ENCODE assay signal across 9 cellular contexts in the genomic region with DNA sequence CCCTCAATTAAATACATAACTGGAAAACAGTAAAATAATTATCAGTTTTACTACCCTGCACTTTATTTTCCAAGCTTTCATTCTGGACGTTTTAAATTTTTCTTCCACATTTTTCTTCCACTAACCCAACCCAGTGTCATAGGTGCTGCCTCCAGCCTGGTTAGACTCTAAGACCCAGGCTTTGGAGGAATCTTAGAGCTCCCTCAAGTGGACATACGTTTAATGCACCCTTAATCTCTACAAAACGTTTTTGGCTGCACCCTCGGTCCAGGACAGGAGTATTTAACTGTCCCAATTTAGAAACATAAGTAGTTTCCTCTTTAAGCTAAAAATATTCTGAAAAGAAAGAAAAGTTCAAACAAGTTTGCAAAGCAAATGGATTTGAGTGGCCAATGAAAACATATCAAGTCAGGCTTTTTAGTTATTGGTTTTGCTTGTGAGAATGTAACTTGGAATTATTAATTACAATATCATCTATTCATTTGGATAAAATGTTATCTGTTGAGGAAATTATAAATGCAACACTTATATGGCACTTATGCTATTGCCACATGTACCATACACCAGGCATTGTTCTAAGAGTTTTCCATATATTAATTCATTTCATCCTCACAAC. TPM values are rescaled to one million over a fixed set of nuclear protein-coding genes. Genes with fewer than 3 reads are reported as not detected.
DNase-seq lines count a peak whose midpoint lies in the region; ATAC-seq lines count a peak whose summit lies in the region.
"Had no signal": no experiment of that assay in that cellular context is flagged by ENCODE, and none has a peak within 500 bp of the region (broad histone marks: within the 10 kb centered on the region; RNA-seq: fewer than 3 reads in every experiment).

No MANE protein-coding gene starts in this region.

- in situ Hi-C loops in T47D (cut with HindIII; ENCODE audit: low pct_unique_long_range_greater_than_20kb, low sequenced_read_pairs), result no loop called here

- peaks cover 0 to 1% of the 10 kb centered on the region in 2 donors for H3K27me3 Mint-ChIP-seq in CD8-positive, alpha-beta memory T cell

- no peaks in the 10 kb centered on the region for H3K4me1 Mint-ChIP-seq in CD8-positive, alpha-beta memory T cell

- H3K27ac ChIP-seq in CD8-positive, alpha-beta memory T cell (ENCODE audit: low read depth, low read length), result no peak overlapping the region
- H3K27ac ChIP-seq: neutrophil had no signal

- CTCF ChIA-PET in CD8-positive, alpha-beta memory T cell (lab: Charles Lee), result no interaction called here

- no peaks in the 10 kb centered on the region for H3K36me3 ChIP-seq in CD8-positive, alpha-beta memory T cell (ENCODE audit: insufficient read depth, low read length)
- H3K36me3 ChIP-seq: neutrophil had no signal

- no peaks in the 10 kb centered on the region for H3K27me3 ChIP-seq in CD8-positive, alpha-beta memory T cell (ENCODE audit: insufficient read depth, low read length, poor library complexity, severe bottlenecking)
- H3K27me3 ChIP-seq: neutrophil had no signal

- no peak overlapping the region for H3K4me3 ChIP-seq in CD8-positive, alpha-beta memory T cell (ENCODE audit: low read length)

- intact Hi-C loops in left colon (cut with DNase I, micrococcal nuclease), result no loop called here

- DNase-seq in COLO668 (lab: John Stamatoyannopoulos, UW; ENCODE audit: unreplicated experiment) (peak; percentile 41), NCI-H510A (lab: John Stamatoyannopoulos, UW) (peak; percentile 19), T47D (ENCODE audit: low read depth in 1 of 2, low spot score in 1 of 2) (peak; percentile 40 to 74), left colon (peak in 1 of 2 donors; percentile 12), cerebellar nuclear complex (lab: John Stamatoyannopoulos, UW) (no peak)
- DNase-seq in CD8-positive, alpha-beta memory T cell, result no peak

- no peak overlapping the region for H3K27ac Mint-ChIP-seq in CD8-positive, alpha-beta memory T cell

- no peaks in the 10 kb centered on the region for H3K4me1 ChIP-seq in CD8-positive, alpha-beta memory T cell (ENCODE audit: insufficient read depth, low read length)

- H3K9me3 ChIP-seq in CD8-positive, alpha-beta memory T cell (ENCODE audit: low read length), result no peaks in the 10 kb centered on the region
- H3K9me3 ChIP-seq: neutrophil had no signal

- POLR2A ChIA-PET in CD8-positive, alpha-beta memory T cell (lab: Charles Lee), result no interaction called here

- H3K36me3 Mint-ChIP-seq in CD8-positive, alpha-beta memory T cell, result no peaks in the 10 kb centered on the region

- peaks cover 0 to 7% (median 4%) of the 10 kb centered on the region in 5 donors for H3K9me3 Mint-ChIP-seq in CD8-positive, alpha-beta memory T cell

- ATAC-seq in GM18909 (IDR thresholded peaks at IDR 0.05; ENCODE audit: poor library complexity, unreplicated experiment), result peak; percentile 85
- peak; percentile 71 for ATAC-seq in HG03280 (IDR thresholded peaks at IDR 0.05; ENCODE audit: unreplicated experiment)
- peak; percentile 83 for ATAC-seq in left colon

- H3K4me3 Mint-ChIP-seq in CD8-positive, alpha-beta memory T cell, result no peak overlapping the region

RNA-seq across cellular contexts. Expression of gene CDH6, which starts 38.9 kb away (rescaled TPM):
- 1 to 10 TPM in 1 of 2 donors, under 1 TPM in 1; 0.61 to 1.1 TPM for total RNA-seq in left colon
- total RNA-seq in CD8-positive, alpha-beta memory T cell, result not detected
- polyA plus RNA-seq in CD8-positive, alpha-beta memory T cell, result not detected

Comparison
In these comparisons a context has a peak if more than half of its experiments do, and no peak if none do; other contexts are left out.
1. DNase-seq: peak in COLO668 (single experiment), NCI-H510A (single experiment) and T47D (2 of 2); none in CD8-positive, alpha-beta memory T cell (0 of 5) and cerebellar nuclear complex (0 of 2).
2. Peak in every context shown above with its lines, with median percentiles within 50 percentile points of each other: ATAC-seq.